Comparison of ENCODE assay signal across 1 cellular context in the genomic region with DNA sequence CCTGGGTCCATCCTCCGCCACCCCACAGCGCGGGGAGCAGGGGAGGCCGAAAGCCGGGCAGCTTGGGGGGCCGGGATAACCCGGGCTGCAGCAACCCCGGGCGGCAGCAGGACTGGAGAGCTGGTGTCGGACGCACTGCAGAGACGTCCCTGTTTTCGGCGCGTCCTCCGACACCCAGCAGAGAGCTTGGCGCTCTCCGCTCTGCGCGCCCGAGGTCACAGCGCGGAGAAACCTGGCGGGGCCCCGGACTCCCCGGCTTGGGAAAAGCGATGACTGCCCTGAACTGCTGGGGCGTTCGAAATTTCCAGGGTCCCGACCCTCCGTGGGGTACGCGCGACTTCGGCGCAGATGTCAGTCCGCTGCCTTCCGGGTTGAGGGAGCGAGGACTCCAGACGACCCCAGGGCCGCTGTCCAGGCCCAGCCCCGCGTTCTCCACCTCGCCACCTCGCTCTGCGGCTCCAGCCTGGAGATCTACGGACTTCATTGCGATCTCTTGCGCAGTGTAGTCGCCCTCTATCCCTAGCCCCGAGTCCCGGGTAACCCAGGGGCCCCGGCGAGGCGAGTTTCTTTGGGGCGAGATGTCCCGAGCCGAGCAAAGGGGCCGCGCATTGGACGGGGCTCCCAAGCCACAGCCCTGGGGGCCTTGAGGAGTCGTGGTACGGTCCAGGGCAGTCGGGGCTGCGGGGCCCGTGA.
TF ChIP-seq lines count a peak whose summit lies in the region.

No MANE protein-coding gene starts in this region.

TF ChIP-seq in WTC11, 78 proteins besides CTCF, POLR2A, EP300 and RAD21 (continued from another document):
- TF ChIP-seq ZBTB43 (CRISPR knock-in tag; IDR thresholded peaks at IDR 0.05): 0 out of 2 replicates have a peak, but pooled peaks have one; percentile 62
- TF ChIP-seq ZNF121 (CRISPR knock-in tag; IDR thresholded peaks at IDR 0.05): no peak
- no peak for TF ChIP-seq RELA (CRISPR knock-in tag; IDR thresholded peaks at IDR 0.05; ENCODE audit: borderline replicate concordance)
- TF ChIP-seq, protein P1, sequence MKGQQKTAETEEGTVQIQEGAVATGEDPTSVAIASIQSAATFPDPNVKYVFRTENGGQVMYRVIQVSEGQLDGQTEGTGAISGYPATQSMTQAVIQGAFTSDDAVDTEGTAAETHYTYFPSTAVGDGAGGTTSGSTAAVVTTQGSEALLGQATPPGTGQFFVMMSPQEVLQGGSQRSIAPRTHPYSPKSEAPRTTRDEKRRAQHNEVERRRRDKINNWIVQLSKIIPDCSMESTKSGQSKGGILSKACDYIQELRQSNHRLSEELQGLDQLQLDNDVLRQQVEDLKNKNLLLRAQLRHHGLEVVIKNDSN (CRISPR knock-in tag; IDR thresholded peaks at IDR 0.05): no peak
- TF ChIP-seq MYBL2 (CRISPR knock-in tag; IDR thresholded peaks at IDR 0.05): 0 out of 2 replicates have a peak, but pooled peaks have one; percentile 43
- 0 out of 2 replicates have a peak, but pooled peaks have one; percentile 19 for TF ChIP-seq ARID4B (CRISPR knock-in tag; IDR thresholded peaks at IDR 0.05; ENCODE audit: borderline replicate concordance)
- TF ChIP-seq ETV6 (CRISPR knock-in tag; IDR thresholded peaks at IDR 0.05): no peak
- 0 out of 2 replicates have a peak, but pooled peaks have one; percentile 19 for TF ChIP-seq JUN (CRISPR knock-in tag; IDR thresholded peaks at IDR 0.05)
- TF ChIP-seq, protein P2, sequence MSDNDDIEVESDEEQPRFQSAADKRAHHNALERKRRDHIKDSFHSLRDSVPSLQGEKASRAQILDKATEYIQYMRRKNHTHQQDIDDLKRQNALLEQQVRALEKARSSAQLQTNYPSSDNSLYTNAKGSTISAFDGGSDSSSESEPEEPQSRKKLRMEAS (CRISPR knock-in tag; IDR thresholded peaks at IDR 0.05): peak; percentile 9; the same call in 1 of the 2 replicates
- TF ChIP-seq ZNF423 (CRISPR knock-in tag; IDR thresholded peaks at IDR 0.05): 0 out of 2 replicates have a peak, but pooled peaks have one; percentile 16
- no peak for TF ChIP-seq RORB (CRISPR knock-in tag; IDR thresholded peaks at IDR 0.05)
